Comparison of ENCODE assay signal across 27 cellular contexts in genomic region chr3:55882006-55882405, GRCh38.
DNase-seq lines count a peak whose midpoint lies in the region; ATAC-seq, FAIRE-seq and TF ChIP-seq lines count a peak whose summit lies in the region.
"Had no signal": no experiment of that assay in that cellular context is flagged by ENCODE, and none has a peak within 500 bp of the region (broad histone marks: within the 10 kb centered on the region; RNA-seq: fewer than 3 reads in every experiment).

No MANE protein-coding gene starts in this region.

- H2BK15ac ChIP-seq in IMR-90 (ENCODE audit: low read depth, low read length) (no peak overlapping the region), H1 (ENCODE audit: low read length) (no peak overlapping the region)

- no peak overlapping the region for H4K5ac ChIP-seq in IMR-90 (ENCODE audit: low read depth, low read length)
- no peak overlapping the region for H4K5ac ChIP-seq in H1 (ENCODE audit: insufficient read length, low read depth, low read length)

- dilution Hi-C loops in IMR-90 (cut with HindIII; ENCODE audit: low sequenced_read_pairs, unreplicated experiment) = no loop called here

- CTCF ChIA-PET in IMR-90 (lab: Yijun Ruan, JAX) (no interaction called here), H1 (lab: Charles Lee; ENCODE audit: partially characterized antibody) (interaction anchor here (0.9 to 1.3 kb wide), 2 partner anchors 161 to 400 kb away, joined by 3 to 4 read pairs; no protein-coding TSS in a partner anchor)

- no peak overlapping the region for H2BK12ac ChIP-seq in H1 (ENCODE audit: low read depth, low read length)

- H3K18ac ChIP-seq in IMR-90 (ENCODE audit: low read depth, low read length) = peak overlapping the region; percentile 12; the same call in 1 of the 2 replicates
- no peak overlapping the region for H3K18ac ChIP-seq in H1 (ENCODE audit: extremely low read depth, low read length)

- H3K14ac ChIP-seq in IMR-90 (replicated peaks; ENCODE audit: low read depth, low read length) = no peak overlapping the region
- no peak overlapping the region for H3K14ac ChIP-seq in H1 (ENCODE audit: insufficient read length)

- H3K27ac ChIP-seq in IMR-90 (ENCODE audit: insufficient read depth, low read length) = no peak overlapping the region
- no peak overlapping the region for H3K27ac ChIP-seq in H1 (ENCODE audit: low read depth, low read length)
- no peak overlapping the region for H3K27ac ChIP-seq in neural progenitor cell
- H3K27ac ChIP-seq: BLaER1, KMS-11 had no signal

- H3K4me2 ChIP-seq in IMR-90 (ENCODE audit: low read depth, low read length) = no peak overlapping the region
- peak overlapping the region in 1 of 2 experiments; percentile 22; a peak in 1 of 4 replicates for H3K4me2 ChIP-seq in H1 (ENCODE audit: insufficient read depth in 1 of 2, low read depth in 2 of 2, low read length in 2 of 2)
- H3K4me2 ChIP-seq in neural progenitor cell = peak overlapping the region; percentile 10
- H3K4me2 ChIP-seq: BLaER1, KMS-11 had no signal

- H3K27ac Mint-ChIP-seq in neural progenitor cell = no peak overlapping the region
- H3K27ac Mint-ChIP-seq in activated T-helper 2 cell treated with anti-CD3 and anti-CD28 coated beads, Interferon-gamma antibody, Interleukin-2, Interleukin-4, amounts not matched to agents 10 μg/mL and 5 μg/mL and 100 μg/mL, durations not matched to agents 14 hours and 24 hours and 36 hours = no peak overlapping the region
- H3K27ac Mint-ChIP-seq: CD4-positive, alpha-beta T cell; IgD-negative memory B cell had no signal

- intact Hi-C loops in IMR-90 (cut with micrococcal nuclease) = no loop called here
- intact Hi-C loops in activated T-helper 2 cell treated with anti-CD3 and anti-CD28 coated beads, Interferon-gamma antibody, Interleukin-2, Interleukin-4, amounts not matched to agents 10 μg/mL and 5 μg/mL and 100 μg/mL, durations not matched to agents 14 hours and 24 hours and 36 hours (cut with micrococcal nuclease) = no loop called here

- H3K27me3 Mint-ChIP-seq in neural progenitor cell (ENCODE audit: insufficient read depth, low read depth) = no peaks in the 10 kb centered on the region
- H3K27me3 Mint-ChIP-seq in activated T-helper 2 cell treated with anti-CD3 and anti-CD28 coated beads, Interferon-gamma antibody, Interleukin-2, Interleukin-4, amounts not matched to agents 10 μg/mL and 5 μg/mL and 100 μg/mL, durations not matched to agents 14 hours and 24 hours and 36 hours (ENCODE audit: low read depth) = no peaks in the 10 kb centered on the region

- H3K23ac ChIP-seq in IMR-90 (ENCODE audit: low read depth, low read length) = no peak overlapping the region
- no peak overlapping the region for H3K23ac ChIP-seq in H1 (ENCODE audit: insufficient read length)

- H4K20me1 ChIP-seq in IMR-90 (ENCODE audit: insufficient read depth, low read length) = no peaks in the 10 kb centered on the region
- no peaks in the 10 kb centered on the region for H4K20me1 ChIP-seq in H1 (replicated peaks in 1 of 2; ENCODE audit: control insufficient read depth in 1 of 2, insufficient read depth in 2 of 2, low read length in 2 of 2)
- H4K20me1 ChIP-seq in neural progenitor cell (ENCODE audit: low read depth) = no peaks in the 10 kb centered on the region
- H4K20me1 ChIP-seq: BLaER1 had no signal

- H2BK120ac ChIP-seq in IMR-90 (ENCODE audit: low read depth, low read length) = peak overlapping the region; percentile 23; the same call in 1 of the 2 replicates
- no peak overlapping the region for H2BK120ac ChIP-seq in H1 (replicated peaks; ENCODE audit: low read depth, low read length)

- H3K23me2 ChIP-seq in H1 (ENCODE audit: low read depth, low read length) = no peaks in the 10 kb centered on the region

- H3K9me1 ChIP-seq in IMR-90 (ENCODE audit: insufficient read depth, low read length) = peaks cover 10% of the 10 kb centered on the region

- no peaks in the 10 kb centered on the region for H3K36me3 Mint-ChIP-seq in neural progenitor cell
- no peaks in the 10 kb centered on the region for H3K36me3 Mint-ChIP-seq in activated T-helper 2 cell treated with anti-CD3 and anti-CD28 coated beads, Interferon-gamma antibody, Interleukin-2, Interleukin-4, amounts not matched to agents 10 μg/mL and 5 μg/mL and 100 μg/mL, durations not matched to agents 14 hours and 24 hours and 36 hours (ENCODE audit: low read depth)
- H3K36me3 Mint-ChIP-seq: IgD-negative memory B cell had no signal

- TF ChIP-seq CTCF in IMR-90 (conservative IDR thresholded peaks at IDR 0.05; ENCODE audit: low read depth, low read length) (no peak), H1 (IDR thresholded peaks at IDR 0.05; ENCODE audit: control extremely low read depth in 1 of 3, insufficient read depth in 1 of 3, low read depth in 1 of 3, low read length in 3 of 3) (no peak), neural progenitor cell (IDR thresholded peaks at IDR 0.05) (no peak)

- H2BK5ac ChIP-seq in IMR-90 (ENCODE audit: low read depth, low read length, poor library complexity, severe bottlenecking) (no peak overlapping the region), H1 (ENCODE audit: low read depth, low read length) (no peak overlapping the region)

- H3K56ac ChIP-seq in IMR-90 (ENCODE audit: extremely low read depth, insufficient read depth, low read length) (no peak overlapping the region), H1 (replicated peaks; ENCODE audit: insufficient read length, low read depth, low read length) (no peak overlapping the region)

- no peak overlapping the region for H3K4me3 Mint-ChIP-seq in neural progenitor cell
- no peak overlapping the region for H3K4me3 Mint-ChIP-seq in activated T-helper 2 cell treated with anti-CD3 and anti-CD28 coated beads, Interferon-gamma antibody, Interleukin-2, Interleukin-4, amounts not matched to agents 10 μg/mL and 5 μg/mL and 100 μg/mL, durations not matched to agents 14 hours and 24 hours and 36 hours (ENCODE audit: low read depth)
- H3K4me3 Mint-ChIP-seq: CD4-positive, alpha-beta T cell; IgD-negative memory B cell had no signal

- no peak for TF ChIP-seq RAD21 in IMR-90 (IDR thresholded peaks at IDR 0.05; ENCODE audit: low read length)
- TF ChIP-seq RAD21 in H1 (IDR thresholded peaks at IDR 0.05 in 1 of 2, conservative IDR thresholded peaks at IDR 0.05 in 1 of 2; ENCODE audit: low read depth in 2 of 2, low read length in 2 of 2) = no peak

- no peak for TF ChIP-seq EP300 in H1 (IDR thresholded peaks at IDR 0.05; ENCODE audit: borderline replicate concordance in 1 of 2, low read depth in 2 of 2, low read length in 2 of 2)

- H3K9ac ChIP-seq in IMR-90 (ENCODE audit: low read depth, low read length) = no peak overlapping the region
- no peak overlapping the region; a peak in 2 of 7 replicates for H3K9ac ChIP-seq in H1 (replicated peaks in 1 of 4; ENCODE audit: extremely low read depth in 1 of 4, low read depth in 3 of 4, low read length in 3 of 4)
- no peak overlapping the region for H3K9ac ChIP-seq in neural progenitor cell
- H3K9ac ChIP-seq: BLaER1, KMS-11 had no signal

- H2AK9ac ChIP-seq in IMR-90 (replicated peaks; ENCODE audit: low read depth, low read length, poor library complexity) = no peak overlapping the region

- H3K4ac ChIP-seq in IMR-90 (ENCODE audit: low read depth, low read length) = no peak overlapping the region
- no peak overlapping the region for H3K4ac ChIP-seq in H1 (replicated peaks; ENCODE audit: insufficient read length, low read depth, low read length)

- H3K9me3 ChIP-seq in IMR-90 (ENCODE audit: control insufficient read depth, insufficient read depth, low read length) (no peaks in the 10 kb centered on the region), H1 (ENCODE audit: insufficient read depth in 2 of 2, low read depth in 1 of 2, low read length in 1 of 2) (no peaks in the 10 kb centered on the region), neural progenitor cell (ENCODE audit: low read depth) (no peaks in the 10 kb centered on the region)
- H3K9me3 ChIP-seq: BLaER1 had no signal

- no peaks in the 10 kb centered on the region for H3K79me1 ChIP-seq in IMR-90 (ENCODE audit: low read depth in 1 of 2, low read length in 2 of 2)
- no peaks in the 10 kb centered on the region for H3K79me1 ChIP-seq in H1 (ENCODE audit: low read depth, low read length)

- POLR2A ChIA-PET in IMR-90 (lab: Charles Lee; ENCODE audit: unreplicated experiment) (no interaction called here), H1 (lab: Charles Lee; ENCODE audit: partially characterized antibody) (no interaction called here)

- no TSS peak for BruUV-seq in IMR-90 (replicated peaks; lab: Mats Ljungman, UMichigan)

- H3K79me2 ChIP-seq in H1 (ENCODE audit: control insufficient read depth in 1 of 2, insufficient read depth in 2 of 2, low read length in 2 of 2) (no peaks in the 10 kb centered on the region), neural progenitor cell (ENCODE audit: low read depth) (no peaks in the 10 kb centered on the region)

- ATAC-seq in IMR-90 (ENCODE audit: low read depth) (no peak), GM21723 (IDR thresholded peaks at IDR 0.05; ENCODE audit: unreplicated experiment) (no peak), GM21786 (IDR thresholded peaks at IDR 0.05; ENCODE audit: unreplicated experiment) (no peak)
- ATAC-seq: SK-N-SH treated with all-trans-retinoic acid at 6 μM for 48 hours had no signal

- H4K8ac ChIP-seq in IMR-90 (ENCODE audit: low read depth in 2 of 2, low read length in 2 of 2) (no peak overlapping the region), H1 (ENCODE audit: extremely low read depth, insufficient read depth, low read length) (no peak overlapping the region)

- H4K91ac ChIP-seq in IMR-90 (ENCODE audit: insufficient read depth, low read depth, low read length) = no peak overlapping the region
- no peak overlapping the region for H4K91ac ChIP-seq in H1 (replicated peaks; ENCODE audit: insufficient read length, low read length)

- H2AK5ac ChIP-seq in IMR-90 (ENCODE audit: low read depth, low read length) (no peak overlapping the region), H1 (ENCODE audit: low read depth, low read length) (no peak overlapping the region)

- H3F3A ChIP-seq in neural progenitor cell (ENCODE audit: low read depth) = peaks cover 12% of the 10 kb centered on the region

- FAIRE-seq in H1 (lab: Jason Lieb, UNC) (peak; percentile 85), GM19239 (lab: Jason Lieb, UNC) (no peak)
- FAIRE-seq: A204.1, GM18507, H54, RCC 7860 had no signal

- H3K36me3 ChIP-seq in IMR-90 (ENCODE audit: control insufficient read depth, insufficient read depth, low read length) = no peaks in the 10 kb centered on the region
- H3K36me3 ChIP-seq in H1 (ENCODE audit: control insufficient read depth in 2 of 4, insufficient read depth in 4 of 4, low read length in 3 of 4) = no peaks in the 10 kb centered on the region
- H3K36me3 ChIP-seq in neural progenitor cell = peaks cover 3% of the 10 kb centered on the region
- H3K36me3 ChIP-seq: BLaER1 had no signal

- DNase-seq in IMR-90 = no peak
- peak; percentile 9 for DNase-seq in NCI-H526 treated with DMSO at 0.1 percent for 48 hours (lab: John Stamatoyannopoulos, UW)
- peak in 1 of 2 experiments; percentile 43 for DNase-seq in H1 (ENCODE audit: low read depth in 1 of 2, low spot score in 2 of 2)
- peak; percentile 36 for DNase-seq in neural progenitor cell (ENCODE audit: low spot score)
- DNase-seq in activated T-helper 2 cell treated with anti-CD3 and anti-CD28 coated beads, Interferon-gamma antibody, Interleukin-2, Interleukin-4, amounts not matched to agents 10 μg/mL and 5 μg/mL and 100 μg/mL, durations not matched to agents 14 hours and 24 hours and 36 hours (ENCODE audit: low spot score) = no peak
- no peak for DNase-seq in GM19239 (ENCODE audit: insufficient read length, low spot score)
- DNase-seq: CD4-positive, alpha-beta T cell; COR-L47; DMS53; MM.1S; NCI-H1048; NCI-H187; NCI-H2081 treated with DMSO at 0.1 percent for 48 hours; NCI-H446; NCI-H524 treated with DMSO at 0.1 percent for 48 hours; SIG-M5; T-helper 2 cell had no signal

- H3K4me1 ChIP-seq in IMR-90 (ENCODE audit: control insufficient read depth, insufficient read depth, low read length) (peaks cover 9% of the 10 kb centered on the region), H1 (replicated peaks in 1 of 4; ENCODE audit: control insufficient read depth in 3 of 4, insufficient read depth in 4 of 4, low read length in 3 of 4) (peaks cover 0 to 13% (median 6%) of the 10 kb centered on the region in 4 experiments; a peak in 3 of 7 replicates), neural progenitor cell (peaks cover 44% of the 10 kb centered on the region)
- H3K4me1 ChIP-seq: BLaER1 had no signal

- peaks cover 23% of the 10 kb centered on the region for H3K4me1 Mint-ChIP-seq in neural progenitor cell
- H3K4me1 Mint-ChIP-seq in activated T-helper 2 cell treated with anti-CD3 and anti-CD28 coated beads, Interferon-gamma antibody, Interleukin-2, Interleukin-4, amounts not matched to agents 10 μg/mL and 5 μg/mL and 100 μg/mL, durations not matched to agents 14 hours and 24 hours and 36 hours (ENCODE audit: low read depth) = no peaks in the 10 kb centered on the region
- H3K4me1 Mint-ChIP-seq: IgD-negative memory B cell had no signal

- in situ Hi-C loops in IMR-90 (cut with MboI; ENCODE audit: low sequenced_read_pairs) = no loop called here

- no peaks in the 10 kb centered on the region for H3K27me3 ChIP-seq in IMR-90 (ENCODE audit: control insufficient read depth, insufficient read depth, low read length)
- H3K27me3 ChIP-seq in H1 (replicated peaks in 1 of 4; ENCODE audit: control insufficient read depth in 3 of 4, extremely low read depth in 1 of 4, insufficient read depth in 3 of 4, low read length in 3 of 4) = no peaks in the 10 kb centered on the region
- no peaks in the 10 kb centered on the region for H3K27me3 ChIP-seq in neural progenitor cell
- H3K27me3 ChIP-seq: BLaER1 had no signal

- H2AFZ ChIP-seq in IMR-90 (replicated peaks; ENCODE audit: low read length, poor library complexity) (no peak overlapping the region), H1 (ENCODE audit: low read length) (no peak overlapping the region), neural progenitor cell (replicated peaks) (no peak overlapping the region)

- no peak for TF ChIP-seq POLR2A in IMR-90 (IDR thresholded peaks at IDR 0.05; ENCODE audit: low read depth, low read length)
- no peak for TF ChIP-seq POLR2A in H1 (IDR thresholded peaks at IDR 0.05; ENCODE audit: control extremely low read depth in 1 of 2, low read depth in 2 of 2, low read length in 2 of 2)

- H3K9me3 Mint-ChIP-seq in neural progenitor cell = no peaks in the 10 kb centered on the region
- no peaks in the 10 kb centered on the region for H3K9me3 Mint-ChIP-seq in activated T-helper 2 cell treated with anti-CD3 and anti-CD28 coated beads, Interferon-gamma antibody, Interleukin-2, Interleukin-4, amounts not matched to agents 10 μg/mL and 5 μg/mL and 100 μg/mL, durations not matched to agents 14 hours and 24 hours and 36 hours
- H3K9me3 Mint-ChIP-seq: CD4-positive, alpha-beta T cell; IgD-negative memory B cell had no signal

- WGBS in IMR-90 (ENCODE audit: extremely low coverage in 2 of 2, insufficient read length in 1 of 2), 2 experiments = no CpG with 5 or more reads among the region's 2 CpGs
- 30% methylated on average over 2 of the region's 2 CpGs; no CpG with 5 or more reads in 1 of the 2 experiments for WGBS in H1 (ENCODE audit: extremely low coverage in 1 of 2, insufficient coverage in 1 of 2, insufficient read length in 1 of 2, insufficient replicate concordance in 2 of 2, low coverage in 1 of 2, low lambda C conversion rate in 2 of 2, missing lambda C conversion rate in 1 of 2), 2 experiments

- H3K4me3 ChIP-seq in IMR-90 (ENCODE audit: insufficient read depth, low read depth, low read length) (no peak overlapping the region), H1 (ENCODE audit: extremely low read depth in 1 of 4, insufficient read depth in 2 of 4, low read depth in 3 of 4, low read length in 4 of 4) (no peak overlapping the region), neural progenitor cell (no peak overlapping the region)
- H3K4me3 ChIP-seq: BLaER1 had no signal

- H2BK20ac ChIP-seq in IMR-90 (ENCODE audit: low read depth, low read length) = 0 out of 2 replicates have a peak overlapping the region, but pooled peaks have one; percentile 27
- H2BK20ac ChIP-seq in H1 (ENCODE audit: low read length) = no peak overlapping the region

Comparison
In these comparisons a context has a peak if more than half of its experiments do, and no peak if none do; other contexts are left out.
1. DNase-seq: peak in NCI-H526 treated with DMSO at 0.1 percent for 48 hours (single experiment) and neural progenitor cell (single experiment); none in IMR-90 (single experiment), activated T-helper 2 cell treated with anti-CD3 and anti-CD28 coated beads, Interferon-gamma antibody, Interleukin-2, Interleukin-4, amounts not matched to agents 10 μg/mL and 5 μg/mL and 100 μg/mL, durations not matched to agents 14 hours and 24 hours and 36 hours (single experiment) and GM19239 (single experiment).